ENCODE assay signal across 1 cellular context in the genomic region with DNA sequence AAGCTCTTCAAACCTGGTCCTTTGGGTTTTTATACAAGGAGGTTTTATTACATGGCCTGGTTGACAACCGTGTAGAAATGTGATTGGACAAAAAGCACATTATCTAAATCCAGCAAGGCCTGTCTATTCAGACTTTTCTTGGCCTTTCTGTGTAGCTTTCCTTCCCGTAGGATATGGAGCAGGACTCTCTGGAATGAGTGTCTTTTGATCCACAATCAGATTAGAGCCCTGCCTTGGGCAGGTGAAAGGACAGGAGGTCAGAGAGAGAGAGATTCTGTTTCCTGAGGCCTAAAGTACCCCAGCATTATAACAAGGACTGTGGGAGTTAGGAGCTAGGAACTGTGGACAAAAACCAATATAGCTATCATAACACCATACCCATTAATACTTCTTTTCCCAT.
TF ChIP-seq lines count a peak whose summit lies in the region.

No MANE protein-coding gene starts in this region.

TF ChIP-seq in GM23338, 12 proteins besides CTCF, POLR2A, EP300 and RAD21 (continued from another document):
- TF ChIP-seq, protein P1, sequence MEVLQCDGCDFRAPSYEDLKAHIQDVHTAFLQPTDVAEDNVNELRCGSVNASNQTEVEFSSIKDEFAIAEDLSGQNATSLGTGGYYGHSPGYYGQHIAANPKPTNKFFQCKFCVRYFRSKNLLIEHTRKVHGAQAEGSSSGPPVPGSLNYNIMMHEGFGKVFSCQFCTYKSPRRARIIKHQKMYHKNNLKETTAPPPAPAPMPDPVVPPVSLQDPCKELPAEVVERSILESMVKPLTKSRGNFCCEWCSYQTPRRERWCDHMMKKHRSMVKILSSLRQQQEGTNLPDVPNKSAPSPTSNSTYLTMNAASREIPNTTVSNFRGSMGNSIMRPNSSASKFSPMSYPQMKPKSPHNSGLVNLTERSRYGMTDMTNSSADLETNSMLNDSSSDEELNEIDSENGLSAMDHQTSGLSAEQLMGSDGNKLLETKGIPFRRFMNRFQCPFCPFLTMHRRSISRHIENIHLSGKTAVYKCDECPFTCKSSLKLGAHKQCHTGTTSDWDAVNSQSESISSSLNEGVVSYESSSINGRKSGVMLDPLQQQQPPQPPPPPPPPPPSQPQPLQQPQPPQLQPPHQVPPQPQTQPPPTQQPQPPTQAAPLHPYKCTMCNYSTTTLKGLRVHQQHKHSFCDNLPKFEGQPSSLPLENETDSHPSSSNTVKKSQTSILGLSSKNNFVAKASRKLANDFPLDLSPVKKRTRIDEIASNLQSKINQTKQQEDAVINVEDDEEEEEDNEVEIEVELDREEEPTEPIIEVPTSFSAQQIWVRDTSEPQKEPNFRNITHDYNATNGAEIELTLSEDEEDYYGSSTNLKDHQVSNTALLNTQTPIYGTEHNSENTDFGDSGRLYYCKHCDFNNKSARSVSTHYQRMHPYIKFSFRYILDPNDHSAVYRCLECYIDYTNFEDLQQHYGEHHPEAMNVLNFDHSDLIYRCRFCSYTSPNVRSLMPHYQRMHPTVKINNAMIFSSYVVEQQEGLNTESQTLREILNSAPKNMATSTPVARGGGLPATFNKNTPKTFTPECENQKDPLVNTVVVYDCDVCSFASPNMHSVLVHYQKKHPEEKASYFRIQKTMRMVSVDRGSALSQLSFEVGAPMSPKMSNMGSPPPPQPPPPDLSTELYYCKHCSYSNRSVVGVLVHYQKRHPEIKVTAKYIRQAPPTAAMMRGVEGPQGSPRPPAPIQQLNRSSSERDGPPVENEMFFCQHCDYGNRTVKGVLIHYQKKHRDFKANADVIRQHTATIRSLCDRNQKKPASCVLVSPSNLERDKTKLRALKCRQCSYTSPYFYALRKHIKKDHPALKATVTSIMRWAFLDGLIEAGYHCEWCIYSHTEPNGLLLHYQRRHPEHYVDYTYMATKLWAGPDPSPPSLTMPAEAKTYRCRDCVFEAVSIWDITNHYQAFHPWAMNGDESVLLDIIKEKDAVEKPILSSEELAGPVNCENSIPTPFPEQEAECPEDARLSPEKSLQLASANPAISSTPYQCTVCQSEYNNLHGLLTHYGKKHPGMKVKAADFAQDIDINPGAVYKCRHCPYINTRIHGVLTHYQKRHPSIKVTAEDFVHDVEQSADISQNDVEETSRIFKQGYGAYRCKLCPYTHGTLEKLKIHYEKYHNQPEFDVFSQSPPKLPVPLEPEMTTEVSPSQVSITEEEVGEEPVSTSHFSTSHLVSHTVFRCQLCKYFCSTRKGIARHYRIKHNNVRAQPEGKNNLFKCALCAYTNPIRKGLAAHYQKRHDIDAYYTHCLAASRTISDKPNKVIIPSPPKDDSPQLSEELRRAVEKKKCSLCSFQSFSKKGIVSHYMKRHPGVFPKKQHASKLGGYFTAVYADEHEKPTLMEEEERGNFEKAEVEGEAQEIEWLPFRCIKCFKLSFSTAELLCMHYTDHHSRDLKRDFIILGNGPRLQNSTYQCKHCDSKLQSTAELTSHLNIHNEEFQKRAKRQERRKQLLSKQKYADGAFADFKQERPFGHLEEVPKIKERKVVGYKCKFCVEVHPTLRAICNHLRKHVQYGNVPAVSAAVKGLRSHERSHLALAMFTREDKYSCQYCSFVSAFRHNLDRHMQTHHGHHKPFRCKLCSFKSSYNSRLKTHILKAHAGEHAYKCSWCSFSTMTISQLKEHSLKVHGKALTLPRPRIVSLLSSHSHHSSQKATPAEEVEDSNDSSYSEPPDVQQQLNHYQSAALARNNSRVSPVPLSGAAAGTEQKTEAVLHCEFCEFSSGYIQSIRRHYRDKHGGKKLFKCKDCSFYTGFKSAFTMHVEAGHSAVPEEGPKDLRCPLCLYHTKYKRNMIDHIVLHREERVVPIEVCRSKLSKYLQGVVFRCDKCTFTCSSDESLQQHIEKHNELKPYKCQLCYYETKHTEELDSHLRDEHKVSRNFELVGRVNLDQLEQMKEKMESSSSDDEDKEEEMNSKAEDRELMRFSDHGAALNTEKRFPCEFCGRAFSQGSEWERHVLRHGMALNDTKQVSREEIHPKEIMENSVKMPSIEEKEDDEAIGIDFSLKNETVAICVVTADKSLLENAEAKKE (CRISPR knock-in tag; IDR thresholded peaks at IDR 0.05), result no peak
- no peak for TF ChIP-seq EZH2phosphoT487 (IDR thresholded peaks at IDR 0.05; ENCODE audit: unreplicated experiment)
- TF ChIP-seq, protein P2, sequence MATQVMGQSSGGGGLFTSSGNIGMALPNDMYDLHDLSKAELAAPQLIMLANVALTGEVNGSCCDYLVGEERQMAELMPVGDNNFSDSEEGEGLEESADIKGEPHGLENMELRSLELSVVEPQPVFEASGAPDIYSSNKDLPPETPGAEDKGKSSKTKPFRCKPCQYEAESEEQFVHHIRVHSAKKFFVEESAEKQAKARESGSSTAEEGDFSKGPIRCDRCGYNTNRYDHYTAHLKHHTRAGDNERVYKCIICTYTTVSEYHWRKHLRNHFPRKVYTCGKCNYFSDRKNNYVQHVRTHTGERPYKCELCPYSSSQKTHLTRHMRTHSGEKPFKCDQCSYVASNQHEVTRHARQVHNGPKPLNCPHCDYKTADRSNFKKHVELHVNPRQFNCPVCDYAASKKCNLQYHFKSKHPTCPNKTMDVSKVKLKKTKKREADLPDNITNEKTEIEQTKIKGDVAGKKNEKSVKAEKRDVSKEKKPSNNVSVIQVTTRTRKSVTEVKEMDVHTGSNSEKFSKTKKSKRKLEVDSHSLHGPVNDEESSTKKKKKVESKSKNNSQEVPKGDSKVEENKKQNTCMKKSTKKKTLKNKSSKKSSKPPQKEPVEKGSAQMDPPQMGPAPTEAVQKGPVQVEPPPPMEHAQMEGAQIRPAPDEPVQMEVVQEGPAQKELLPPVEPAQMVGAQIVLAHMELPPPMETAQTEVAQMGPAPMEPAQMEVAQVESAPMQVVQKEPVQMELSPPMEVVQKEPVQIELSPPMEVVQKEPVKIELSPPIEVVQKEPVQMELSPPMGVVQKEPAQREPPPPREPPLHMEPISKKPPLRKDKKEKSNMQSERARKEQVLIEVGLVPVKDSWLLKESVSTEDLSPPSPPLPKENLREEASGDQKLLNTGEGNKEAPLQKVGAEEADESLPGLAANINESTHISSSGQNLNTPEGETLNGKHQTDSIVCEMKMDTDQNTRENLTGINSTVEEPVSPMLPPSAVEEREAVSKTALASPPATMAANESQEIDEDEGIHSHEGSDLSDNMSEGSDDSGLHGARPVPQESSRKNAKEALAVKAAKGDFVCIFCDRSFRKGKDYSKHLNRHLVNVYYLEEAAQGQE (IDR thresholded peaks at IDR 0.05; ENCODE audit: unreplicated experiment), result no peak
- no peak for TF ChIP-seq NANOG (IDR thresholded peaks at IDR 0.05; ENCODE audit: borderline replicate concordance)
- no peak for TF ChIP-seq EZH2 (IDR thresholded peaks at IDR 0.05; ENCODE audit: low read depth, unreplicated experiment)
- TF ChIP-seq STAT1 (IDR thresholded peaks at IDR 0.05; ENCODE audit: unreplicated experiment), result no peak
- no peak for TF ChIP-seq ZNF114 (CRISPR knock-in tag; IDR thresholded peaks at IDR 0.05)
- no peak for TF ChIP-seq ZNF331 (CRISPR knock-in tag; IDR thresholded peaks at IDR 0.05; ENCODE audit: low read depth)
